In the genomic region with DNA sequence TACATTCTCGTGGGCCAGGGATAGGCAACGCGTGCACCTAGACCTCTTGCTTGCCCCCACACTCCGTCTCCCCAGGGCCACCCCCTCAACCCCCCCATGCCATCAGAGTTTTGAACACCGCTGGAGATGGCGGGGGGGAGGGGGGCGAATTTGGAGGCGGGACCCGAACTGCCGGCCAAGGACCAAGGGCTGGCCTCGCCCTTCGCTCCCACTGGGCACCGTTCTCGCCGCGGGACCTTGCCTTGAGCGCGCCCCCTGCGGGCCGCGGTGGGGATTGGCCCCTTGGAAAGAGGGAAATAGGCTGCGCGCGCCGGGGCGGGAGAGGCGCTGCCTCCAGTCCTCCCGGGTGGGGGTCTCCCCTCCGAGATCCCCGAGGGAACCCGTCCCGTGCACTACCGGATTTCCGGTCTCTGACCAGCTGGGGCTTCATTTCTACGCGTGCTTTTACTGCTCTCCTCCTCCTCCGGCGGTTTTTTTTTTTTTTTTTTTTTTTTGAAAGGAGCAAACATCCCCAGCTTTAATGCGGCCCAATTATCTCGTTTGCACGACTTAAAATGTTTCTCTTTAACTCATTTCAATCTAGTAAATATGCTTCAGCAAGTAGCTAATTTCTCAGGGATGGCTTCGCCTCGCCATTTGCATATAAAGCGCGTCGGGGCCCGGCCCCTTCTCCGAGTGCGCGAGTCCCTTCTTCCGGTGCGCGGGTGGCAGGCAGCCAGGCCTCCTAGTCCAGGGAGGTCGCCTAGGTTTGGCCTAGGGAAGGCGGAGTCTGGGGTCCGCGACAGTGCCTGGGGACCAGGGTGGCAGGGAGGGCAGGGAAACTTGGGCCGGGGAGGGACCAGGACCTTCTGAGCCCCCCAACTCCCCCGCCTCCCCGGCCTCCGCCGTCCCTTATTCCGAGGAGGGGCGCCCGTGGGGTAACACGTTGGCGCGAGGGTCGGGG, we compare ENCODE assay signal across 8 cellular contexts. TPM values are rescaled to one million over a fixed set of nuclear protein-coding genes. Genes with fewer than 3 reads are reported as not detected.
DNase-seq lines count a peak whose midpoint lies in the region; ATAC-seq lines count a peak whose summit lies in the region.

No MANE protein-coding gene starts in this region.

- no peaks in the 10 kb centered on the region for H3K36me3 Mint-ChIP-seq in activated CD4-positive, alpha-beta T cell treated with anti-CD3 and anti-CD28 coated beads, Interleukin-2, amount 10 ng/mL, durations not matched to agents 24 days and 14 days (ENCODE audit: low read depth)
- H3K36me3 Mint-ChIP-seq in activated naive CD8-positive, alpha-beta T cell treated with anti-CD3 and anti-CD28 coated beads, Interleukin-2, amount 10 ng/mL, durations not matched to agents 7 days and 5 days: no peaks in the 10 kb centered on the region

- peaks cover 60% of the 10 kb centered on the region for H3K27me3 Mint-ChIP-seq in activated CD4-positive, alpha-beta T cell treated with anti-CD3 and anti-CD28 coated beads, Interleukin-2, amount 10 ng/mL, durations not matched to agents 24 days and 14 days
- peaks cover 68% of the 10 kb centered on the region for H3K27me3 Mint-ChIP-seq in activated naive CD8-positive, alpha-beta T cell treated with anti-CD3 and anti-CD28 coated beads, Interleukin-2, amount 10 ng/mL, durations not matched to agents 7 days and 5 days

- no peak for ATAC-seq in activated naive CD8-positive, alpha-beta T cell treated with anti-CD3 and anti-CD28 coated beads, Interleukin-2, amount 10 ng/mL, durations not matched to agents 7 days and 5 days (ENCODE audit: low read depth)
- ATAC-seq in left ventricle myocardium superior (peak; percentile 79), HG03457 (IDR thresholded peaks at IDR 0.05; ENCODE audit: unreplicated experiment) (no peak), HG03565 (IDR thresholded peaks at IDR 0.05; ENCODE audit: unreplicated experiment) (no peak)

- H3K4me3 Mint-ChIP-seq in activated CD4-positive, alpha-beta T cell treated with anti-CD3 and anti-CD28 coated beads, Interleukin-2, amount 10 ng/mL, durations not matched to agents 24 days and 14 days: no peak overlapping the region
- H3K4me3 Mint-ChIP-seq in activated naive CD8-positive, alpha-beta T cell treated with anti-CD3 and anti-CD28 coated beads, Interleukin-2, amount 10 ng/mL, durations not matched to agents 7 days and 5 days: peak overlapping the region; percentile 32

- peak; percentile 75 for DNase-seq in activated CD4-positive, alpha-beta T cell treated with anti-CD3 and anti-CD28 coated beads, Interleukin-2, amount 10 ng/mL, durations not matched to agents 24 days and 14 days
- no peak for DNase-seq in activated CD4-positive, alpha-beta T cell treated with anti-CD3 and anti-CD28 coated beads for 1 hour
- peak; percentile 56 for DNase-seq in NCI-H226
- DNase-seq in activated naive CD8-positive, alpha-beta T cell treated with anti-CD3 and anti-CD28 coated beads, Interleukin-2, amount 10 ng/mL, durations not matched to agents 7 days and 5 days: no peak
- peak; percentile 73 for DNase-seq in left ventricle myocardium superior
- peak; percentile 28 for DNase-seq in renal cortical epithelial cell (ENCODE audit: low read depth)

- no peak overlapping the region for H3K27ac Mint-ChIP-seq in activated CD4-positive, alpha-beta T cell treated with anti-CD3 and anti-CD28 coated beads, Interleukin-2, amount 10 ng/mL, durations not matched to agents 24 days and 14 days
- no peak overlapping the region for H3K27ac Mint-ChIP-seq in activated naive CD8-positive, alpha-beta T cell treated with anti-CD3 and anti-CD28 coated beads, Interleukin-2, amount 10 ng/mL, durations not matched to agents 7 days and 5 days

- POLR2A ChIA-PET in activated naive CD8-positive, alpha-beta T cell treated with anti-CD3 and anti-CD28 coated beads, Interleukin-2, amount 10 ng/mL, durations not matched to agents 7 days and 5 days (lab: Charles Lee): no interaction called here

- no peaks in the 10 kb centered on the region for H3K4me1 Mint-ChIP-seq in activated CD4-positive, alpha-beta T cell treated with anti-CD3 and anti-CD28 coated beads, Interleukin-2, amount 10 ng/mL, durations not matched to agents 24 days and 14 days
- peaks cover 3% of the 10 kb centered on the region for H3K4me1 Mint-ChIP-seq in activated naive CD8-positive, alpha-beta T cell treated with anti-CD3 and anti-CD28 coated beads, Interleukin-2, amount 10 ng/mL, durations not matched to agents 7 days and 5 days

- H3K9me3 Mint-ChIP-seq in activated CD4-positive, alpha-beta T cell treated with anti-CD3 and anti-CD28 coated beads, Interleukin-2, amount 10 ng/mL, durations not matched to agents 24 days and 14 days: no peaks in the 10 kb centered on the region
- H3K9me3 Mint-ChIP-seq in activated naive CD8-positive, alpha-beta T cell treated with anti-CD3 and anti-CD28 coated beads, Interleukin-2, amount 10 ng/mL, durations not matched to agents 7 days and 5 days: no peaks in the 10 kb centered on the region

- intact Hi-C loops in activated CD4-positive, alpha-beta T cell treated with anti-CD3 and anti-CD28 coated beads, Interleukin-2, amount 10 ng/mL, durations not matched to agents 24 days and 14 days (cut with micrococcal nuclease): loop anchor here (5.0 to 10.0 kb wide), 2 partner anchors 511 to 683 kb away; partner anchors contain the start of gene AGAP1
- intact Hi-C loops in left ventricle myocardium superior (cut with micrococcal nuclease): no loop called here

RNA-seq across cellular contexts. Expression of gene GBX2, which starts 10.1 kb away (rescaled TPM):
- not detected in 2 replicates for total RNA-seq in activated CD4-positive, alpha-beta T cell treated with anti-CD3 and anti-CD28 coated beads, Interleukin-2, amount 10 ng/mL, durations not matched to agents 24 days and 14 days
- total RNA-seq in activated naive CD8-positive, alpha-beta T cell treated with anti-CD3 and anti-CD28 coated beads, Interleukin-2, amount 10 ng/mL, durations not matched to agents 7 days and 5 days: not detected
- total RNA-seq in left ventricle myocardium superior (not detected), renal cortical epithelial cell (1.0 TPM in 1 of 2 replicates, not detected in the other)

Comparison
In these comparisons a context has a peak if more than half of its experiments do, and no peak if none do; other contexts are left out.
1. DNase-seq: peak in activated CD4-positive, alpha-beta T cell treated with anti-CD3 and anti-CD28 coated beads, Interleukin-2, amount 10 ng/mL, durations not matched to agents 24 days and 14 days (single experiment), NCI-H226 (single experiment), left ventricle myocardium superior (single experiment) and renal cortical epithelial cell (single experiment); none in activated CD4-positive, alpha-beta T cell treated with anti-CD3 and anti-CD28 coated beads for 1 hour (single experiment) and activated naive CD8-positive, alpha-beta T cell treated with anti-CD3 and anti-CD28 coated beads, Interleukin-2, amount 10 ng/mL, durations not matched to agents 7 days and 5 days (single experiment).